ENCODE assay signal across 29 cellular contexts in the genomic region with DNA sequence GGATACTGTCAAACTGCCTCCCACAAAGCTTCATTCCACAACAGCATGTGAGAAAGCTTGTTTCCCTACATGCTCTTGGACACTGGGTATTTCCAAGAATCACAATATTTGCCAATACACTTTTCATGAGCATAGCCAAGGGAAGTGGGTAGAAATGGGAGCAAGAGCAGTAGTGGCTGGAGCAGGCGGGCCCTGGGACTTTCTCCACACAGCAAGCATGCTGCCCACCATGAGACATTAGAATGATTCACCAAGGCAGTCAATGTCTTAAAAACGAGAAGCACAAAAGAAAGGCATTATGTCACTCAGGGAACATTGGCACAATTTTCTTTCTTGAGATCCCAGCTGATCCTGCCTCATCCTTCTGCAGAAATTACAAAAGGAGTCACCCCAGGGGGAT.
"Had no signal": no experiment of that assay in that cellular context is flagged by ENCODE, and none has a peak within 500 bp of the region (broad histone marks: within the 10 kb centered on the region; RNA-seq: fewer than 3 reads in every experiment).

No MANE protein-coding gene starts in this region.

- H3K9me3 ChIP-seq: adrenal gland, body of pancreas had no signal

- H3K4me1 ChIP-seq: adrenal gland, body of pancreas, esophagus muscularis mucosa, gastroesophageal sphincter had no signal

- ATAC-seq: activated CD4-positive, alpha-beta T cell treated with anti-CD3 and anti-CD28 coated beads for 36 hours; activated CD8-positive, alpha-beta memory T cell treated with anti-CD3 and anti-CD28 coated beads, Interleukin-2, amount 10 ng/mL, durations not matched to agents 7 days and 5 days; activated CD8-positive, alpha-beta T cell treated with anti-CD3 and anti-CD28 coated beads, Interleukin-2, amount 10 ng/mL, durations not matched to agents 7 days and 5 days; activated naive CD8-positive, alpha-beta T cell treated with anti-CD3 and anti-CD28 coated beads, Interleukin-2, amount 50 U/mL, for 24 hours; body of pancreas; effector memory CD8-positive, alpha-beta T cell; gastroesophageal sphincter; heart right ventricle; T-helper 17 cell had no signal

- H3K27ac ChIP-seq: adrenal gland, body of pancreas, esophagus muscularis mucosa, gastroesophageal sphincter, heart right ventricle had no signal

- DNase-seq: activated CD4-positive, alpha-beta memory T cell treated with anti-CD3 and anti-CD28 coated beads for 36 hours; activated CD4-positive, alpha-beta T cell treated with anti-CD3 and anti-CD28 coated beads for 36 hours; activated CD4-positive, alpha-beta T cell treated with anti-CD3 and anti-CD28 coated beads, Interleukin-2, amount 10 ng/mL, durations not matched to agents 24 days and 14 days; activated CD4-positive, CD25-positive, alpha-beta regulatory T cell; activated CD4-positive, CD25-positive, alpha-beta regulatory T cell treated with anti-CD3 and anti-CD28 coated beads, Interleukin-2, amount 50 U/mL, for 72 hours; activated CD8-positive, alpha-beta memory T cell treated with anti-CD3 and anti-CD28 coated beads, Interleukin-2, amount 10 ng/mL, durations not matched to agents 7 days and 5 days; activated CD8-positive, alpha-beta memory T cell treated with anti-CD3 and anti-CD28 coated beads, Interleukin-2, amount 50 U/mL, for 4 hours; activated CD8-positive, alpha-beta T cell treated with anti-CD3 and anti-CD28 coated beads, Interleukin-2, amount 10 ng/mL, durations not matched to agents 7 days and 5 days; activated effector memory CD4-positive, alpha-beta T cell treated with anti-CD3 and anti-CD28 coated beads, Interleukin-2, amount 50 U/mL, for 16 hours; activated naive CD4-positive, alpha-beta T cell treated with anti-CD3 and anti-CD28 coated beads for 36 hours; activated naive CD8-positive, alpha-beta T cell treated with anti-CD3 and anti-CD28 coated beads for 36 hours; activated naive CD8-positive, alpha-beta T cell treated with anti-CD3 and anti-CD28 coated beads, Interleukin-2, amount 50 U/mL, for 24 hours; activated T-cell treated with anti-CD3 and anti-CD28 coated beads, Interleukin-2, amount 50 U/mL, for 1 hour; activated T-cell treated with anti-CD3 and anti-CD28 coated beads, Interleukin-2, amount 50 U/mL, for 48 hours; adrenal gland; amygdala; aorta; body of pancreas; caudate nucleus; cortex of kidney; dermis blood vessel endothelial cell; effector CD4-positive, alpha-beta T cell; effector memory CD8-positive, alpha-beta T cell; erythroblast; foreskin melanocyte; heart right ventricle; T-helper 17 cell had no signal

- H3K27me3 ChIP-seq: adrenal gland, body of pancreas had no signal

- H3K36me3 ChIP-seq: adrenal gland, esophagus muscularis mucosa, gastroesophageal sphincter, heart right ventricle had no signal

- H3K4me3 ChIP-seq: adrenal gland, body of pancreas, esophagus muscularis mucosa, gastroesophageal sphincter, heart right ventricle had no signal
